ENCODE assay signal across 6 cellular contexts in genomic region chr4:6535329-6535692, GRCh38.
"Had no signal": no experiment of that assay in that cellular context is flagged by ENCODE, and none has a peak within 500 bp of the region (broad histone marks: within the 10 kb centered on the region; RNA-seq: fewer than 3 reads in every experiment).

No MANE protein-coding gene starts in this region.

- H2AFZ ChIP-seq: GM23248 had no signal

- H3K4me3 ChIP-seq: GM23248 had no signal

- H3K27ac ChIP-seq: GM23248 had no signal

- FAIRE-seq: HTR-8/SVneo had no signal

- H3K9ac ChIP-seq: GM23248 had no signal

- DNase-seq: GM23248, GOT3, H9, HCEC 1CT, KG1 had no signal
